In the genomic region with DNA sequence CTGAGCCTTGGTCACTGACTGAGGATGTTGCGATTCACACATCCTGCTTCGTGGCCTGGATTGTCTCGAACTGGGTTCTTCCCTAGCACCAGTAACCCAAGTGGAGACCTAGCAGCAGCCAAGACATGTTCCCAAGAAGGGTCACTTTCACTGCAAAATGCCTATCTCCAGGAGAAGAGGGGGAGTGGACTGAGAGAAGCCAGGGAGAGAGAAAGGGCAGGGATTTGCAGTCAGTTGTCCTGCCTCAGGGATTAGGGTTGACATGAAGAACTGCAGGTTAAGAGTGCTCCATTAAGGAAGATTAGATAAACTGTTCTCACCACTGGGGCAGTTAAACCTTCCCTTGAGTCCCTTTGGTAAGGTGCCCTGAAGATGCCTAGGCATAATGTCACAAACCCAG, we compare ENCODE assay signal across 31 cellular contexts.
"Had no signal": no experiment of that assay in that cellular context is flagged by ENCODE, and none has a peak within 500 bp of the region (broad histone marks: within the 10 kb centered on the region; RNA-seq: fewer than 3 reads in every experiment).

No MANE protein-coding gene starts in this region.

- H3K36me3 Mint-ChIP-seq: activated naive CD4-positive, alpha-beta T cell treated with anti-CD3 and anti-CD28 coated beads, Interleukin-2, amount 10 ng/mL, durations not matched to agents 7 days and 5 days; activated naive CD8-positive, alpha-beta T cell treated with anti-CD3 and anti-CD28 coated beads for 36 hours had no signal

- ATAC-seq: activated CD8-positive, alpha-beta T cell treated with anti-CD3 and anti-CD28 coated beads for 36 hours; activated T-cell treated with anti-CD3 and anti-CD28 coated beads, Interleukin-2, amount 50 U/mL, for 4 hours; body of pancreas had no signal

- H3K9me3 Mint-ChIP-seq: activated B cell treated with CpG ODN at 0.5 μM for 24 hours; activated CD8-positive, alpha-beta T cell treated with anti-CD3 and anti-CD28 coated beads for 36 hours; activated naive CD4-positive, alpha-beta T cell treated with anti-CD3 and anti-CD28 coated beads, Interleukin-2, amount 10 ng/mL, durations not matched to agents 7 days and 5 days; activated naive CD8-positive, alpha-beta T cell treated with anti-CD3 and anti-CD28 coated beads for 36 hours; activated T-cell treated with anti-CD3 and anti-CD28 coated beads, Interleukin-2, amount 50 U/mL, for 4 hours; activated T-helper 1 cell treated with anti-CD3 and anti-CD28 coated beads, Interleukin-12 subunit alpha, Interleukin-12 subunit beta, Interleukin-2, Interleukin-4 antibody, amounts not matched to agents 30 ng/mL and 10 ng/mL and 1 ng/mL, durations not matched to agents 14 hours and 24 hours and 36 hours; T-helper 2 cell treated with Interferon-gamma antibody and Interleukin-4, amounts not matched to agents 5 μg/mL and 100 μg/mL, for 36 hours had no signal

- H3K27ac Mint-ChIP-seq: activated B cell treated with CpG ODN at 0.5 μM for 24 hours; activated CD8-positive, alpha-beta T cell treated with anti-CD3 and anti-CD28 coated beads for 36 hours; activated naive CD4-positive, alpha-beta T cell treated with anti-CD3 and anti-CD28 coated beads, Interleukin-2, amount 10 ng/mL, durations not matched to agents 7 days and 5 days; activated naive CD8-positive, alpha-beta T cell treated with anti-CD3 and anti-CD28 coated beads for 36 hours; activated T-helper 1 cell treated with anti-CD3 and anti-CD28 coated beads, Interleukin-12 subunit alpha, Interleukin-12 subunit beta, Interleukin-2, Interleukin-4 antibody, amounts not matched to agents 30 ng/mL and 10 ng/mL and 1 ng/mL, durations not matched to agents 14 hours and 24 hours and 36 hours; T-helper 2 cell treated with Interferon-gamma antibody and Interleukin-4, amounts not matched to agents 5 μg/mL and 100 μg/mL, for 36 hours had no signal

- H3K4me3 Mint-ChIP-seq: activated B cell treated with CpG ODN at 0.5 μM for 24 hours; activated CD8-positive, alpha-beta T cell treated with anti-CD3 and anti-CD28 coated beads for 36 hours; activated naive CD4-positive, alpha-beta T cell treated with anti-CD3 and anti-CD28 coated beads, Interleukin-2, amount 10 ng/mL, durations not matched to agents 7 days and 5 days; activated naive CD8-positive, alpha-beta T cell treated with anti-CD3 and anti-CD28 coated beads for 36 hours; activated T-cell treated with anti-CD3 and anti-CD28 coated beads, Interleukin-2, amount 50 U/mL, for 4 hours; activated T-helper 1 cell treated with anti-CD3 and anti-CD28 coated beads, Interleukin-12 subunit alpha, Interleukin-12 subunit beta, Interleukin-2, Interleukin-4 antibody, amounts not matched to agents 30 ng/mL and 10 ng/mL and 1 ng/mL, durations not matched to agents 14 hours and 24 hours and 36 hours; T-helper 2 cell treated with Interferon-gamma antibody and Interleukin-4, amounts not matched to agents 5 μg/mL and 100 μg/mL, for 36 hours had no signal

- DNase-seq: activated B cell treated with CpG ODN at 0.5 μM for 24 hours; activated CD4-positive, alpha-beta T cell treated with anti-CD3 and anti-CD28 coated beads for 48 hours; activated CD4-positive, alpha-beta T cell treated with anti-CD3 and anti-CD28 coated beads, Interleukin-2, amount 50 U/mL, for 4 hours; activated CD4-positive, CD25-positive, alpha-beta regulatory T cell treated with anti-CD3 and anti-CD28 coated beads, Interleukin-2, amount 50 U/mL, for 72 hours; activated CD8-positive, alpha-beta T cell treated with anti-CD3 and anti-CD28 coated beads for 36 hours; activated gamma-delta T cell treated with Interleukin-2 at 50 U/mL for 16 hours; activated naive CD4-positive, alpha-beta T cell treated with anti-CD3 and anti-CD28 coated beads, Interleukin-2, amount 10 ng/mL, durations not matched to agents 7 days and 5 days; activated naive CD8-positive, alpha-beta T cell treated with anti-CD3 and anti-CD28 coated beads for 36 hours; activated T-cell treated with anti-CD3 and anti-CD28 coated beads for 4 hours; activated T-cell treated with anti-CD3 and anti-CD28 coated beads, Interleukin-2, amount 50 U/mL, for 4 hours; body of pancreas; caudate nucleus; cerebellar nuclear complex; Kasumi-1; KG1; MG63; NCI-H1048; NCI-H1105 treated with DMSO at 0.1 percent for 48 hours; NCI-H1436; NCI-H1694; NCI-H1930; NCI-H2081 treated with DMSO at 0.1 percent for 48 hours; NCI-H226; NCI-H446 treated with DMSO at 0.1 percent for 48 hours; NCI-H524; NCI-H69; OCI-M1; Right ventricle myocardium superior; SW 1271 had no signal
